ENCODE assay signal across 1 cellular context in the genomic region with DNA sequence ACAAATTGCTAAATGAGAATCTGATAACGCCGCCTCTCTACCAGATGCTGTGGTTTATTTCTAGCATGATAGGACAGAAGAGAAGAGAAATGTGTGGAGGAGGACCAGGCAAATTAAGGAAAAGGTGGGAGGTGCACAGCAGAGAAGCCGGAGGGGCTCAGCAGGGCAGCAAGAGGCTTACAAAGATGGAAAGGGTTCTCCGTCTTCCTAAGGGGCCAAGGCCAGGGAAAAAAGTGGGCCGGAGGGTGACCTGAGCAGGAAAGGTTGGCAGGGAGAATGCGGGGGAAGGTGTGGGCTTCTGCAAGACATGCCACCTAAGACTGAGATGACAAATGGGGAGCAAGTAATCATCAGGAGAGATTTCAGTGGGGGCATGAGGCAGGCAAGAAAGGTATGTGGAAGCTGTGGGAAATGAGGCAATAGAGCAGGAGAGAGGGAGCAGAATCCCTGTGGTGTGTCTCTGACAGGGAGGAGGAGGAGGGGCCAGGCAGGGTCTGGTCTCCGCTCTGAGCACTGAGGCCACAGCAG.
TF ChIP-seq lines count a peak whose summit lies in the region.

No MANE protein-coding gene starts in this region.

TF ChIP-seq in GM23338, 12 proteins besides CTCF, POLR2A, EP300 and RAD21 (continued from another document):
- no peak for TF ChIP-seq NANOG (IDR thresholded peaks at IDR 0.05; ENCODE audit: borderline replicate concordance)
